Comparison of ENCODE assay signal across 23 cellular contexts in genomic region chr13:112843392-112844250, GRCh38.
DNase-seq lines count a peak whose midpoint lies in the region; ATAC-seq, FAIRE-seq and TF ChIP-seq lines count a peak whose summit lies in the region.
"Had no signal": no experiment of that assay in that cellular context is flagged by ENCODE, and none has a peak within 500 bp of the region (broad histone marks: within the 10 kb centered on the region; RNA-seq: fewer than 3 reads in every experiment).

No MANE protein-coding gene starts in this region.

- no peak overlapping the region for H2AFZ ChIP-seq in osteoblast (ENCODE audit: low read length)

- H3K4me2 ChIP-seq in osteoblast (ENCODE audit: insufficient read depth, low read length), result no peak overlapping the region
- H3K4me2 ChIP-seq: SK-N-SH had no signal

- H3K27me3 ChIP-seq in cardiac muscle cell, result no peaks in the 10 kb centered on the region
- no peaks in the 10 kb centered on the region for H3K27me3 ChIP-seq in osteoblast (ENCODE audit: insufficient read depth, low read length)
- H3K27me3 ChIP-seq in stomach smooth muscle (ENCODE audit: control insufficient read depth in 1 of 2, insufficient read depth in 2 of 2, low read length in 2 of 2), result no peaks in the 10 kb centered on the region
- H3K27me3 ChIP-seq: vagina had no signal

- TF ChIP-seq CTCF in cardiac muscle cell (IDR thresholded peaks at IDR 0.05; ENCODE audit: low read depth, low read length), result no peak
- no peak for TF ChIP-seq CTCF in osteoblast (IDR thresholded peaks at IDR 0.05; ENCODE audit: extremely low read depth, low read depth, low read length)

- H3K9ac ChIP-seq in stomach smooth muscle (ENCODE audit: low read length in 2 of 2), result peak overlapping the region in 1 of 2 donors; percentile 21
- H3K9ac ChIP-seq: SK-N-SH had no signal

- FAIRE-seq in GM12892 (lab: Jason Lieb, UNC), result no peak
- FAIRE-seq: endothelial cell of umbilical vein, GM12878, H54 had no signal

- no peaks in the 10 kb centered on the region for H3K4me1 ChIP-seq in cardiac muscle cell (ENCODE audit: low read depth)
- H3K4me1 ChIP-seq in osteoblast (ENCODE audit: insufficient read depth, low read length), result no peaks in the 10 kb centered on the region
- H3K4me1 ChIP-seq in stomach smooth muscle (ENCODE audit: control insufficient read depth, insufficient read depth, low read length), result peaks cover 21% of the 10 kb centered on the region
- H3K4me1 ChIP-seq: vagina had no signal

- no peaks in the 10 kb centered on the region for H3K79me2 ChIP-seq in osteoblast (ENCODE audit: insufficient read depth, low read length)

- no peaks in the 10 kb centered on the region for H4K20me1 ChIP-seq in osteoblast (ENCODE audit: insufficient read depth, low read length)

- DNase-seq in cardiac muscle cell (ENCODE audit: low read depth in 1 of 2, low spot score in 1 of 2), result no peak
- no peak for DNase-seq in cardiac septum (ENCODE audit: low spot score)
- DNase-seq in islet precursor cell, result peak; percentile 45
- DNase-seq in osteoblast (ENCODE audit: insufficient read length, low spot score, missing footprints), result peak; percentile 46
- DNase-seq in GM12892 (ENCODE audit: insufficient read length), result no peak
- DNase-seq: activated CD4-positive, alpha-beta T cell treated with anti-CD3 and anti-CD28 coated beads for 4 hours; activated gamma-delta T cell treated with Interleukin-2 at 50 U/mL for 16 hours; activated naive CD8-positive, alpha-beta T cell treated with anti-CD3 and anti-CD28 coated beads, Interleukin-2, amount 50 U/mL, for 24 hours; activated T-cell treated with anti-CD3 and anti-CD28 coated beads, Interleukin-2, amount 50 U/mL, for 24 hours; NCI-H1694 treated with DMSO at 0.1 percent for 48 hours; occipital lobe; SK-N-SH; stimulated activated CD4-positive, alpha-beta T cell treated with anti-CD3 and anti-CD28 coated beads, Interleukin-12 subunit alpha, Interleukin-12 subunit beta, amount 100 ng/mL, for 4 hours; stimulated activated CD4-positive, alpha-beta T cell treated with anti-CD3 and anti-CD28 coated beads, Interleukin-4, amount 100 ng/mL, for 1 hour; stimulated activated naive B cell treated with anti-CD40 and anti-IgM and Interleukin-4, amounts not matched to agents 10 μg/mL and 1 μg/mL and 100 μg/mL, for 72 hours had no signal

- no peak for TF ChIP-seq POLR2A in GM12892 (IDR thresholded peaks at IDR 0.05; ENCODE audit: low read depth, low read length)

- H3K27ac ChIP-seq in cardiac muscle cell (peak overlapping the region; percentile 38), osteoblast (ENCODE audit: low read depth, low read length) (no peak overlapping the region), stomach smooth muscle (ENCODE audit: low read length) (peak overlapping the region; percentile 55)
- H3K27ac ChIP-seq: thoracic aorta, vagina had no signal

- H3K36me3 ChIP-seq in cardiac muscle cell (peaks cover 30% of the 10 kb centered on the region), osteoblast (ENCODE audit: insufficient read depth, low read length) (no peaks in the 10 kb centered on the region), stomach smooth muscle (ENCODE audit: control insufficient read depth in 2 of 2, insufficient read depth in 2 of 2, low read length in 2 of 2) (peaks cover 8 to 15% of the 10 kb centered on the region in 2 donors)
- H3K36me3 ChIP-seq: thoracic aorta, vagina had no signal

- H3K9me3 ChIP-seq in cardiac muscle cell (ENCODE audit: low read depth) (no peaks in the 10 kb centered on the region), osteoblast (ENCODE audit: low read depth, low read length) (no peaks in the 10 kb centered on the region), stomach smooth muscle (ENCODE audit: control insufficient read depth in 2 of 2, low read length in 2 of 2) (no peaks in the 10 kb centered on the region)
- H3K9me3 ChIP-seq: SK-N-SH, thoracic aorta, vagina had no signal

- intact Hi-C loops in cardiac septum (cut with DNase I), result no loop called here

- no peak overlapping the region for H3K4me3 ChIP-seq in cardiac muscle cell
- no peak overlapping the region for H3K4me3 ChIP-seq in osteoblast (ENCODE audit: insufficient read depth, low read length)
- peak overlapping the region; percentile 45 to 63 for H3K4me3 ChIP-seq in stomach smooth muscle (ENCODE audit: low read length in 2 of 2)
- H3K4me3 ChIP-seq: GM12878, vagina had no signal

- no peak for ATAC-seq in GM21423 (IDR thresholded peaks at IDR 0.05; ENCODE audit: unreplicated experiment)
- ATAC-seq in GM21360 (IDR thresholded peaks at IDR 0.05; ENCODE audit: unreplicated experiment), result no peak
- ATAC-seq: activated naive CD8-positive, alpha-beta T cell treated with anti-CD3 and anti-CD28 coated beads, Interleukin-2, amount 50 U/mL, for 24 hours; stimulated activated naive B cell treated with anti-CD40 and anti-IgM and Interleukin-4, amounts not matched to agents 10 μg/mL and 1 μg/mL and 100 μg/mL, for 72 hours had no signal

Comparison
In these comparisons a context has a peak if more than half of its experiments do, and no peak if none do; other contexts are left out.
1. DNase-seq: peak in islet precursor cell (single experiment) and osteoblast (single experiment); none in cardiac muscle cell (0 of 2), cardiac septum (single experiment) and GM12892 (single experiment).
2. H3K4me3 ChIP-seq: peak in stomach smooth muscle (2 of 2); none in cardiac muscle cell (single experiment) and osteoblast (single experiment).